Comparison of ENCODE assay signal across 8 cellular contexts in the genomic region with DNA sequence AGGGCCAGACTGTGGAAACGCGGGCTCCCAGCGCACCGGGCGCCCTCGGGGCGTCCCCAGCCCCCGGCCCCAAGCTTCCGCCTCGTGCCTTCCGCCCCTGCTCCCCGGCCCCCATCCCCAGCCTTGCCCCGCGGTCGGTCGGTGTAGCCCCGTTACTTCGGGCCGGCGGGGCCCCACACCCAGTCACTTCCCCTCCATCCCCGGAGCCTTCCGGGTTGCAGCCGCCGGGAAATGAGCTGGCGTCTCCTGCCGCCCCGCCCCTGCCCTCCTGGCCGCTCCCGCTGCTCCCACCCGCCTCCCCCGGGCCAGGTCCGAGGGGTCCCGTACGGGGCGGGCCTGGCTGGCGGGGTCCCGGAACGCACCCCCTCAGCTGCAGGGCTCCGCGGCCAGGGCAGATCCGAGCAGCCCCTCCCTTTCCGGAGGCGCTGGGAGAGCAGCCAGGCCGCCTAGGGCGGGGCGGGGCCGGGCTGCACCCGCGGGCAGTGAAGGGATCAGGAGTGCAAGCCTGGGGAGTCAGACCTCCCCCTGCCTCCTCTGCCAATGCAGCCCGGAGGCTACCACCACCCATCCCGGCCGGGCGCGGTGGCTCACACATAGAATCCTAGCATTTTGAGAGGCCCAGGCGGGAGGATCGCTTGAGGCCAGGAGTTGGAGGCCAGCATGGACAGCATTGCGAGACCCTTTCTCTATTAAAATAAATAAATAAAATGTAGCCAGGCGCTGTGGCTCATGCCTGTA. TPM values are rescaled to one million over a fixed set of nuclear protein-coding genes. Genes with fewer than 3 reads are reported as not detected.
A peak's percentile ranks its signal among the peaks of the same experiment; 100 is the strongest.
DNase-seq lines count a peak whose midpoint lies in the region; ATAC-seq and TF ChIP-seq lines count a peak whose summit lies in the region.

No MANE protein-coding gene starts in this region.

- no peaks in the 10 kb centered on the region for H3K36me3 ChIP-seq in liver (ENCODE audit: control insufficient read depth in 4 of 4, insufficient read depth in 3 of 4, low read depth in 1 of 4, low read length in 3 of 4)

- TF ChIP-seq CTCF in dorsolateral prefrontal cortex (IDR thresholded peaks at IDR 0.05 in 54 of 56, conservative IDR thresholded peaks at IDR 0.05 in 2 of 56; ENCODE audit: low read depth in 1 of 56, partially characterized antibody in 56 of 56) (no peak), liver (IDR thresholded peaks at IDR 0.05; ENCODE audit: low read depth, low read length, missing input control) (no peak)

- H3K9me3 ChIP-seq in liver (ENCODE audit: control insufficient read depth in 4 of 4, low read length in 3 of 4), result no peaks in the 10 kb centered on the region

- intact Hi-C loops in dorsolateral prefrontal cortex (cut with DNase I), result loop anchor here in 1 of 2 donors (5.0 kb wide), 1 partner anchor 48 kb away; a partner anchor contains a TSS

- peak; percentile 52 for DNase-seq in NCI-H2029 (lab: John Stamatoyannopoulos, UW)
- no peak for DNase-seq in NCI-H2029 treated with DMSO at 0.1 percent for 48 hours (lab: John Stamatoyannopoulos, UW)
- DNase-seq in NCI-H2171 (lab: John Stamatoyannopoulos, UW), result peak; percentile 15
- DNase-seq in activated CD4-positive, alpha-beta T cell treated with anti-CD3 and anti-CD28 coated beads for 48 hours, result peak; percentile 77
- DNase-seq in dorsolateral prefrontal cortex, result peak in 8 of 10 donors; percentile 22 to 74 (median 48)
- peak; percentile 42 to 62 for DNase-seq in stimulated activated CD4-positive, alpha-beta T cell treated with anti-CD3 and anti-CD28 coated beads, Interleukin-4, amount 100 ng/mL, for 4 hours

- peaks cover 7 to 28% (median 16%) of the 10 kb centered on the region in 4 donors for H3K4me1 ChIP-seq in liver (ENCODE audit: control insufficient read depth in 4 of 4, insufficient read depth in 4 of 4, low read length in 3 of 4)

- 4% methylated on average over 58 of the region's 58 CpGs for WGBS in liver

- peak in 1 of 2 donors; percentile 24 for TF ChIP-seq RAD21 in liver (IDR thresholded peaks at IDR 0.05)

- H3K9ac ChIP-seq in liver (ENCODE audit: low read depth in 1 of 2, low read length in 2 of 2), result no peak overlapping the region

- peak; percentile 44 for ATAC-seq in HG02610 (IDR thresholded peaks at IDR 0.05; ENCODE audit: unreplicated experiment)

- H3K27me3 ChIP-seq in dorsolateral prefrontal cortex, result no peaks in the 10 kb centered on the region
- no peaks in the 10 kb centered on the region for H3K27me3 ChIP-seq in liver (ENCODE audit: control insufficient read depth in 4 of 4, insufficient read depth in 4 of 4, low read length in 3 of 4)

- H3K27ac ChIP-seq in dorsolateral prefrontal cortex (peak overlapping the region in 48 of 59 donors; percentile 11 to 89 (median 68)), liver (ENCODE audit: low read depth in 1 of 2, low read length in 2 of 2) (peak overlapping the region; percentile 85 to 90)

- peak overlapping the region; percentile 48 to 84 (median 73) for H3K4me3 ChIP-seq in dorsolateral prefrontal cortex
- peak overlapping the region; percentile 15 to 98 (median 54) for H3K4me3 ChIP-seq in liver (ENCODE audit: low read depth in 1 of 3, low read length in 3 of 3)

TF ChIP-seq in liver, 16 proteins besides CTCF, POLR2A, EP300 and RAD21:
- TF ChIP-seq, protein P1, sequence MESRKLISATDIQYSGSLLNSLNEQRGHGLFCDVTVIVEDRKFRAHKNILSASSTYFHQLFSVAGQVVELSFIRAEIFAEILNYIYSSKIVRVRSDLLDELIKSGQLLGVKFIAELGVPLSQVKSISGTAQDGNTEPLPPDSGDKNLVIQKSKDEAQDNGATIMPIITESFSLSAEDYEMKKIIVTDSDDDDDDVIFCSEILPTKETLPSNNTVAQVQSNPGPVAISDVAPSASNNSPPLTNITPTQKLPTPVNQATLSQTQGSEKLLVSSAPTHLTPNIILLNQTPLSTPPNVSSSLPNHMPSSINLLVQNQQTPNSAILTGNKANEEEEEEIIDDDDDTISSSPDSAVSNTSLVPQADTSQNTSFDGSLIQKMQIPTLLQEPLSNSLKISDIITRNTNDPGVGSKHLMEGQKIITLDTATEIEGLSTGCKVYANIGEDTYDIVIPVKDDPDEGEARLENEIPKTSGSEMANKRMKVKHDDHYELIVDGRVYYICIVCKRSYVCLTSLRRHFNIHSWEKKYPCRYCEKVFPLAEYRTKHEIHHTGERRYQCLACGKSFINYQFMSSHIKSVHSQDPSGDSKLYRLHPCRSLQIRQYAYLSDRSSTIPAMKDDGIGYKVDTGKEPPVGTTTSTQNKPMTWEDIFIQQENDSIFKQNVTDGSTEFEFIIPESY (IDR thresholded peaks at IDR 0.05), result no peak
- peak; percentile 8 to 12 for TF ChIP-seq HNF4A (conservative IDR thresholded peaks at IDR 0.05)
- no peak for TF ChIP-seq EGR1 (IDR thresholded peaks at IDR 0.05; ENCODE audit: low read depth in 2 of 2)
- TF ChIP-seq SP1 (IDR thresholded peaks at IDR 0.05), result peak; percentile 36
- no peak for TF ChIP-seq JUND (IDR thresholded peaks at IDR 0.05)
- no peak for TF ChIP-seq NR2F2 (IDR thresholded peaks at IDR 0.05)
- no peak for TF ChIP-seq YY1 (IDR thresholded peaks at IDR 0.05)
- no peak for TF ChIP-seq FOXA2 (IDR thresholded peaks at IDR 0.05)
- no peak for TF ChIP-seq RXRA (IDR thresholded peaks at IDR 0.05)
- TF ChIP-seq, protein P2, sequence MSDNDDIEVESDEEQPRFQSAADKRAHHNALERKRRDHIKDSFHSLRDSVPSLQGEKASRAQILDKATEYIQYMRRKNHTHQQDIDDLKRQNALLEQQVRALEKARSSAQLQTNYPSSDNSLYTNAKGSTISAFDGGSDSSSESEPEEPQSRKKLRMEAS (IDR thresholded peaks at IDR 0.05), result no peak
- peak in 1 of 2 donors; percentile 29 for TF ChIP-seq GABPA (IDR thresholded peaks at IDR 0.05 in 1 of 2, conservative IDR thresholded peaks at IDR 0.05 in 1 of 2)
- TF ChIP-seq, protein P3, sequence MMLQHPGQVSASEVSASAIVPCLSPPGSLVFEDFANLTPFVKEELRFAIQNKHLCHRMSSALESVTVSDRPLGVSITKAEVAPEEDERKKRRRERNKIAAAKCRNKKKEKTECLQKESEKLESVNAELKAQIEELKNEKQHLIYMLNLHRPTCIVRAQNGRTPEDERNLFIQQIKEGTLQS (IDR thresholded peaks at IDR 0.05), result no peak
- no peak for TF ChIP-seq HNF4G (IDR thresholded peaks at IDR 0.05)
- no peak for TF ChIP-seq FOXA1 (IDR thresholded peaks at IDR 0.05)
- TF ChIP-seq, protein P4, sequence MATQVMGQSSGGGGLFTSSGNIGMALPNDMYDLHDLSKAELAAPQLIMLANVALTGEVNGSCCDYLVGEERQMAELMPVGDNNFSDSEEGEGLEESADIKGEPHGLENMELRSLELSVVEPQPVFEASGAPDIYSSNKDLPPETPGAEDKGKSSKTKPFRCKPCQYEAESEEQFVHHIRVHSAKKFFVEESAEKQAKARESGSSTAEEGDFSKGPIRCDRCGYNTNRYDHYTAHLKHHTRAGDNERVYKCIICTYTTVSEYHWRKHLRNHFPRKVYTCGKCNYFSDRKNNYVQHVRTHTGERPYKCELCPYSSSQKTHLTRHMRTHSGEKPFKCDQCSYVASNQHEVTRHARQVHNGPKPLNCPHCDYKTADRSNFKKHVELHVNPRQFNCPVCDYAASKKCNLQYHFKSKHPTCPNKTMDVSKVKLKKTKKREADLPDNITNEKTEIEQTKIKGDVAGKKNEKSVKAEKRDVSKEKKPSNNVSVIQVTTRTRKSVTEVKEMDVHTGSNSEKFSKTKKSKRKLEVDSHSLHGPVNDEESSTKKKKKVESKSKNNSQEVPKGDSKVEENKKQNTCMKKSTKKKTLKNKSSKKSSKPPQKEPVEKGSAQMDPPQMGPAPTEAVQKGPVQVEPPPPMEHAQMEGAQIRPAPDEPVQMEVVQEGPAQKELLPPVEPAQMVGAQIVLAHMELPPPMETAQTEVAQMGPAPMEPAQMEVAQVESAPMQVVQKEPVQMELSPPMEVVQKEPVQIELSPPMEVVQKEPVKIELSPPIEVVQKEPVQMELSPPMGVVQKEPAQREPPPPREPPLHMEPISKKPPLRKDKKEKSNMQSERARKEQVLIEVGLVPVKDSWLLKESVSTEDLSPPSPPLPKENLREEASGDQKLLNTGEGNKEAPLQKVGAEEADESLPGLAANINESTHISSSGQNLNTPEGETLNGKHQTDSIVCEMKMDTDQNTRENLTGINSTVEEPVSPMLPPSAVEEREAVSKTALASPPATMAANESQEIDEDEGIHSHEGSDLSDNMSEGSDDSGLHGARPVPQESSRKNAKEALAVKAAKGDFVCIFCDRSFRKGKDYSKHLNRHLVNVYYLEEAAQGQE (IDR thresholded peaks at IDR 0.05), result no peak
- TF ChIP-seq TAF1 (conservative IDR thresholded peaks at IDR 0.05), result no peak

RNA-seq across cellular contexts. Expression of a gene that starts 0.7 kb away (rescaled TPM):
- 10 to 100 TPM in 115 of 120 experiments, 1 to 10 TPM in 5; 5.2 to 52.6 (median 17.8) TPM for total RNA-seq in dorsolateral prefrontal cortex
- total RNA-seq in liver, result 100 to 1,000 TPM; 111 to 182 TPM
- polyA plus RNA-seq in liver, result 100 to 1,000 TPM in 1 of 2 donors, 10 to 100 TPM in 1; 43.9 to 112 TPM

RNA-seq across cellular contexts. Expression of a gene that starts 33.2 kb away (rescaled TPM):
- total RNA-seq in dorsolateral prefrontal cortex (100 to 1,000 TPM in 4 of 120 experiments, 10 to 100 TPM in 116; 57.9 to 106 (median 75.1) TPM), liver (10 to 100 TPM; 11.6 to 48.5 TPM)
- polyA plus RNA-seq in liver, result 10 to 100 TPM; 14.6 to 83.6 TPM

RNA-seq across cellular contexts. Expression of a gene that starts 33.5 kb away (rescaled TPM):
- total RNA-seq in dorsolateral prefrontal cortex (10 to 100 TPM; 37.0 to 97.8 (median 64.0) TPM), liver (10 to 100 TPM; 18.5 to 28.6 TPM)
- 10 to 100 TPM; 35.4 to 55.9 TPM for polyA plus RNA-seq in liver

RNA-seq across cellular contexts. Expression of a gene that starts 49.5 kb away (rescaled TPM):
- total RNA-seq in dorsolateral prefrontal cortex, result 100 to 1,000 TPM in 106 of 120 experiments, 10 to 100 TPM in 14; 84.1 to 180 (median 126) TPM
- 10 to 100 TPM; 46.7 to 60.1 TPM for total RNA-seq in liver
- polyA plus RNA-seq in liver, result 10 to 100 TPM; 61.5 to 84.0 TPM
